8 cellular contexts compared by ENCODE assay signal in genomic region chr7:1044189-1045037, GRCh38. TPM values are rescaled to one million over a fixed set of nuclear protein-coding genes. Genes with fewer than 3 reads are reported as not detected.
DNase-seq lines count a peak whose midpoint lies in the region; ATAC-seq and TF ChIP-seq lines count a peak whose summit lies in the region.

Gene GPR146 (plus strand): TSS chr7:1044546. CDS start chr7:1057516, 12,970 bp downstream.

- peaks cover 9% of the 10 kb centered on the region for H3K27me3 Mint-ChIP-seq in glutamatergic neuron (ENCODE audit: unreplicated experiment)

- H3K4me1 Mint-ChIP-seq in glutamatergic neuron (ENCODE audit: low read depth, unreplicated experiment): peaks cover 38% of the 10 kb centered on the region

- DNase-seq in NCI-H1048 (lab: John Stamatoyannopoulos, UW) (peak; percentile 93), glutamatergic neuron (peak; percentile 98), ovary (peak; percentile 98 to 99 (median 99))
- DNase-seq in activated naive CD4-positive, alpha-beta T cell treated with anti-CD3 and anti-CD28 coated beads, Interleukin-2, amount 50 U/mL, for 72 hours (ENCODE audit: low spot score in 2 of 2): peak; percentile 91 to 97

- peak within 1 kb of the TSS in 1 of 2 donors; percentile 64 for H3K27ac Mint-ChIP-seq in activated naive CD4-positive, alpha-beta T cell treated with anti-CD3 and anti-CD28 coated beads, Interleukin-2, amount 50 U/mL, for 72 hours
- H3K27ac Mint-ChIP-seq in glutamatergic neuron (ENCODE audit: unreplicated experiment): peak within 1 kb of the TSS; percentile 67

- H3K36me3 Mint-ChIP-seq in activated naive CD4-positive, alpha-beta T cell treated with anti-CD3 and anti-CD28 coated beads, Interleukin-2, amount 50 U/mL, for 72 hours: no peaks in the 10 kb centered on the region
- H3K36me3 Mint-ChIP-seq in glutamatergic neuron (ENCODE audit: unreplicated experiment): no peaks in the 10 kb centered on the region

- no peaks in the 10 kb centered on the region for H3K36me3 ChIP-seq in ovary
- H3K36me3 ChIP-seq in thymus (ENCODE audit: control insufficient read depth, insufficient read depth): no peaks in the 10 kb centered on the region

- peak; percentile 59 for TF ChIP-seq EP300 in ovary (IDR thresholded peaks at IDR 0.05)

- intact Hi-C loops in ovary (cut with DNase I): no loop called here

- TF ChIP-seq POLR2A in GM10847 (IDR thresholded peaks at IDR 0.05; ENCODE audit: extremely low read depth, insufficient read length): peak; percentile 39
- TF ChIP-seq POLR2A in ovary (IDR thresholded peaks at IDR 0.05): peak; percentile 47

- H3K4me3 ChIP-seq in ovary (peak within 1 kb of the TSS; percentile 64), thymus (ENCODE audit: low read length) (peak within 1 kb of the TSS; percentile 71)

- no peaks in the 10 kb centered on the region for H3K9me3 ChIP-seq in ovary
- H3K9me3 ChIP-seq in thymus (ENCODE audit: control insufficient read depth): peaks cover 1% of the 10 kb centered on the region

- no peaks in the 10 kb centered on the region for H3K27me3 ChIP-seq in ovary
- no peaks in the 10 kb centered on the region for H3K27me3 ChIP-seq in thymus (ENCODE audit: control insufficient read depth, insufficient read depth)

- 2% methylated on average over 27 to 74 of the region's 74 CpGs for WGBS in ovary, 3 donors
- WGBS in thymus: 2% methylated on average over 74 of the region's 74 CpGs

- no peaks in the 10 kb centered on the region for H3K9me3 Mint-ChIP-seq in activated naive CD4-positive, alpha-beta T cell treated with anti-CD3 and anti-CD28 coated beads, Interleukin-2, amount 50 U/mL, for 72 hours
- peaks cover 14% of the 10 kb centered on the region for H3K9me3 Mint-ChIP-seq in glutamatergic neuron (ENCODE audit: unreplicated experiment)

- TF ChIP-seq CTCF in glutamatergic neuron (IDR thresholded peaks at IDR 0.05; ENCODE audit: partially characterized antibody, unreplicated experiment): peak; percentile 33
- TF ChIP-seq CTCF in ovary (IDR thresholded peaks at IDR 0.05): peak; percentile 35 to 56 (median 53)

- peaks cover 19% of the 10 kb centered on the region for H3K4me1 ChIP-seq in ovary (ENCODE audit: insufficient read depth)
- H3K4me1 ChIP-seq in thymus (ENCODE audit: control insufficient read depth, insufficient read depth, low read length): peaks cover 19% of the 10 kb centered on the region

- ATAC-seq in HG02571 (IDR thresholded peaks at IDR 0.05; ENCODE audit: unreplicated experiment): peak; percentile 84
- peak; percentile 93 for ATAC-seq in SK-N-SH treated with all-trans-retinoic acid at 6 μM for 48 hours
- peak; percentile 91 to 97 for ATAC-seq in activated naive CD4-positive, alpha-beta T cell treated with anti-CD3 and anti-CD28 coated beads, Interleukin-2, amount 50 U/mL, for 72 hours

- peak within 1 kb of the TSS; percentile 87 for H3K4me3 Mint-ChIP-seq in glutamatergic neuron (ENCODE audit: unreplicated experiment)

- peak within 1 kb of the TSS; percentile 68 to 79 for H3K27ac ChIP-seq in ovary
- H3K27ac ChIP-seq in thymus (ENCODE audit: low read depth): peak within 1 kb of the TSS; percentile 64

TF ChIP-seq in SK-N-SH treated with all-trans-retinoic acid at 6 μM for 48 hours, 23 proteins besides CTCF, POLR2A, EP300 and RAD21:
- TF ChIP-seq RARB (CRISPR knock-in tag; IDR thresholded peaks at IDR 0.05) (no peak), TSHZ2 (CRISPR knock-in tag; IDR thresholded peaks at IDR 0.05) (no peak; the same call in 1 of the 2 replicates), ZNF565 (CRISPR knock-in tag; conservative IDR thresholded peaks at IDR 0.05; ENCODE audit: low read depth) (no peak), CSDC2 (CRISPR knock-in tag; IDR thresholded peaks at IDR 0.05) (no peak), POU6F1 (CRISPR knock-in tag; IDR thresholded peaks at IDR 0.05; ENCODE audit: borderline replicate concordance, low read depth) (no peak), ARNTL (CRISPR knock-in tag; IDR thresholded peaks at IDR 0.05; ENCODE audit: borderline replicate concordance, low read depth) (no peak), ZFP30 (CRISPR knock-in tag; IDR thresholded peaks at IDR 0.05) (no peak), SNAI2 (CRISPR knock-in tag; IDR thresholded peaks at IDR 0.05) (no peak), PATZ1 (CRISPR knock-in tag; IDR thresholded peaks at IDR 0.05; ENCODE audit: borderline replicate concordance) (no peak), ZFP3 (CRISPR knock-in tag; IDR thresholded peaks at IDR 0.05) (no peak), GLIS3 (CRISPR knock-in tag; IDR thresholded peaks at IDR 0.05) (no peak), OSR1 (CRISPR knock-in tag; IDR thresholded peaks at IDR 0.05) (no peak), PPARA (CRISPR knock-in tag; IDR thresholded peaks at IDR 0.05; ENCODE audit: borderline replicate concordance) (no peak), ESRRG (CRISPR knock-in tag; IDR thresholded peaks at IDR 0.05) (no peak), CREB5 (CRISPR knock-in tag; IDR thresholded peaks at IDR 0.05; ENCODE audit: low read depth) (no peak), ISL1 (CRISPR knock-in tag; IDR thresholded peaks at IDR 0.05) (no peak), TCF4 (CRISPR knock-in tag; IDR thresholded peaks at IDR 0.05; ENCODE audit: borderline replicate concordance) (no peak)

RNA-seq across cellular contexts. Expression of gene GPR146, which starts in this region (rescaled TPM):
- total RNA-seq in activated naive CD4-positive, alpha-beta T cell treated with anti-CD3 and anti-CD28 coated beads, Interleukin-2, amount 50 U/mL, for 72 hours: 1 to 10 TPM; 1.6 to 9.3 TPM
- total RNA-seq in glutamatergic neuron (ENCODE audit: unreplicated experiment) (3.1 TPM), ovary (10 to 100 TPM in 3 of 7 donors, 1 to 10 TPM in 4; 6.1 to 20.1 (median 8.4) TPM)
- polyA plus RNA-seq in ovary (10 to 100 TPM in 1 of 2 donors, 1 to 10 TPM in 1; 7.9 to 25.0 TPM), thymus (12.6 TPM)

Comparison
In these comparisons a context has a peak if more than half of its experiments do, and no peak if none do; other contexts are left out.
1. Peak in every context shown above with its lines: DNase-seq, ATAC-seq, H3K4me3 ChIP-seq and H3K27ac ChIP-seq.